Comparison of ENCODE assay signal across 8 cellular contexts in the genomic region with DNA sequence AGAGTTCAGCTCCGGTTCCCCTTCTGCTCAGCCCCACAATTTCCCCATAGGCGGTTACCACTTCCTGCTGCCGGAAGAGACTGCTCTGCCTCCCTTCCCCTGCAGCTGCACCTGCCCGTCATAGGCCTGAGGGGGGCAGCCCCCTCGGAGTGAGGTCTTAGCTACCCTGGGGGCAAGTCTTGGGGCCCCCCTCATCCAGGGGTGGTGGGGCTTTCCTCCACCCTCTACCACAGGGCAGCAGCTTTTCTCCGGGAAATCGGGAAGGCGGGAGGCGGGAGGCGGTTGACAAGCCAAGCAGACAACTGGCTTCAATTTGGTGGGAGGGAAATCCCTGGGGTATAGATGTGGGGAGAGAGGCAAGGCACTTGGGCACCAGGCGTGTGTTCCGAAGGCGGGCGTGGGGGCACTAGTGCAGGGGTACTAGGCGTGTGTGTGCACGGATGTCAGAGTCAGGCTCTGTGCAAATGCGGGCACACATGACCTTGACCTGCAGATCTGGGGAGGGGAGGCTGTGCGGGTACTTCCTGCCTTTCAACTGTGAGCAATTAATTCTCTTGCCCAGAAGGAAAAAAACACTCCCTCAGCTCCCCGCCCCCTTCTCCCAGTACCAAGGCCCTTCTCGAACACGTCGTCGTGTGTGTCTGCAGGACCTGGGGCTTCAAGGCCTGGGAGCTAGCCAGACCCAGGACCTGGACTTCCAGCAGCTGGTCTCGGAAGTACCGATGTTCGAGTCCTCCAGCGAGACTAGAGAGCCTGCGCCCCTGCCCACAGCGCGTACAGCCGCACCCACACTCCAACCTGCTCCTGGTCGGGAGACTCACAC. TPM values are rescaled to one million over a fixed set of nuclear protein-coding genes. Genes with fewer than 3 reads are reported as not detected.
A peak's percentile ranks its signal among the peaks of the same experiment; 100 is the strongest.
DNase-seq lines count a peak whose midpoint lies in the region; ATAC-seq, FAIRE-seq and TF ChIP-seq lines count a peak whose summit lies in the region.

No MANE protein-coding gene starts in this region.

- H3K9me3 ChIP-seq in duodenal mucosa (ENCODE audit: control insufficient read depth in 1 of 2, low read length in 2 of 2) (no peaks in the 10 kb centered on the region), mucosa of descending colon (no peaks in the 10 kb centered on the region)

- no peak for TF ChIP-seq CTCF in mucosa of descending colon (IDR thresholded peaks at IDR 0.05)

- H3K27ac ChIP-seq in duodenal mucosa (ENCODE audit: low read depth, low read length), result peak overlapping the region; percentile 94

- H3K27me3 ChIP-seq in duodenal mucosa (ENCODE audit: control insufficient read depth in 1 of 2, insufficient read depth in 2 of 2, low read length in 2 of 2), result no peaks in the 10 kb centered on the region

- intact Hi-C loops in mucosa of descending colon (cut with DNase I, micrococcal nuclease), result no loop called here

- peaks cover 49% of the 10 kb centered on the region for H3K4me1 Mint-ChIP-seq in stimulated activated effector memory CD8-positive, alpha-beta T cell treated with anti-CD3 and anti-CD28 coated beads, Interleukin-12 subunit alpha, Interleukin-12 subunit beta, amount 100 ng/mL, for 72 hours

- H3K36me3 ChIP-seq in duodenal mucosa (ENCODE audit: control insufficient read depth in 1 of 2, insufficient read depth in 2 of 2, low read length in 2 of 2) (peaks cover 0 to 17% of the 10 kb centered on the region in 2 donors), mucosa of descending colon (ENCODE audit: low read depth) (no peaks in the 10 kb centered on the region)

- no peaks in the 10 kb centered on the region for H3K9me3 Mint-ChIP-seq in stimulated activated effector memory CD8-positive, alpha-beta T cell treated with anti-CD3 and anti-CD28 coated beads, Interleukin-12 subunit alpha, Interleukin-12 subunit beta, amount 100 ng/mL, for 72 hours

- no peak; the same call in 1 of the 2 replicates for TF ChIP-seq POLR2A in GM12891 (IDR thresholded peaks at IDR 0.05; ENCODE audit: low read depth, low read length)

- peak overlapping the region; percentile 74 to 77 for H3K4me3 ChIP-seq in duodenal mucosa (ENCODE audit: low read depth in 1 of 2, low read length in 2 of 2)
- H3K4me3 ChIP-seq in mucosa of descending colon, result peak overlapping the region; percentile 19

- H3K36me3 Mint-ChIP-seq in stimulated activated effector memory CD8-positive, alpha-beta T cell treated with anti-CD3 and anti-CD28 coated beads, Interleukin-12 subunit alpha, Interleukin-12 subunit beta, amount 100 ng/mL, for 72 hours, result peaks cover 43% of the 10 kb centered on the region

- peak; percentile 59 for DNase-seq in GM12891 (ENCODE audit: insufficient read length, low spot score)
- DNase-seq in NCI-H2196 treated with DMSO at 0.1 percent for 48 hours (lab: John Stamatoyannopoulos, UW; ENCODE audit: unreplicated experiment), result peak; percentile 12
- peak; percentile 64 to 69 for DNase-seq in activated CD4-positive, alpha-beta T cell treated with anti-CD3 and anti-CD28 coated beads for 4 hours
- DNase-seq in mucosa of descending colon, result peak; percentile 66 to 87 (median 71)
- no peak for DNase-seq in stimulated activated effector memory CD8-positive, alpha-beta T cell treated with anti-CD3 and anti-CD28 coated beads, Interleukin-12 subunit alpha, Interleukin-12 subunit beta, amount 100 ng/mL, for 72 hours (ENCODE audit: low spot score in 2 of 2)
- DNase-seq in cortex of kidney (lab: John Stamatoyannopoulos, UW), result no peak

- peak overlapping the region; percentile 92 to 94 for H3K9ac ChIP-seq in duodenal mucosa (ENCODE audit: low read depth in 1 of 2, low read length in 2 of 2)

- H3K4me3 Mint-ChIP-seq in stimulated activated effector memory CD8-positive, alpha-beta T cell treated with anti-CD3 and anti-CD28 coated beads, Interleukin-12 subunit alpha, Interleukin-12 subunit beta, amount 100 ng/mL, for 72 hours, result peak overlapping the region; percentile 90

- peak overlapping the region; percentile 93 for H3K27ac Mint-ChIP-seq in stimulated activated effector memory CD8-positive, alpha-beta T cell treated with anti-CD3 and anti-CD28 coated beads, Interleukin-12 subunit alpha, Interleukin-12 subunit beta, amount 100 ng/mL, for 72 hours

- FAIRE-seq in GM12891 (lab: Jason Lieb, UNC), result no peak

- H3K4me1 ChIP-seq in duodenal mucosa (ENCODE audit: control insufficient read depth in 1 of 2, insufficient read depth in 2 of 2, low read length in 2 of 2), result peaks cover 27 to 29% of the 10 kb centered on the region in 2 donors
- H3K4me1 ChIP-seq in mucosa of descending colon (ENCODE audit: low read depth), result peaks cover 10% of the 10 kb centered on the region

- ATAC-seq in HG02798 (IDR thresholded peaks at IDR 0.05; ENCODE audit: poor library complexity, unreplicated experiment) (peak; percentile 31), mucosa of descending colon (peak; percentile 50)
- peak; percentile 62 for ATAC-seq in stimulated activated effector memory CD8-positive, alpha-beta T cell treated with anti-CD3 and anti-CD28 coated beads, Interleukin-12 subunit alpha, Interleukin-12 subunit beta, amount 100 ng/mL, for 72 hours

TF ChIP-seq in GM12891, 5 proteins besides CTCF, POLR2A, EP300 and RAD21:
- TF ChIP-seq TAF1 (IDR thresholded peaks at IDR 0.05; ENCODE audit: low read depth, low read length) (no peak), SPI1 (IDR thresholded peaks at IDR 0.05; ENCODE audit: low read depth, low read length) (peak; percentile 75), POLR2AphosphoS5 (IDR thresholded peaks at IDR 0.05; ENCODE audit: low read depth, low read length) (no peak), POU2F2 (IDR thresholded peaks at IDR 0.05; ENCODE audit: low read depth, low read length) (peak; percentile 17; the same call in 1 of the 2 replicates)

RNA-seq across cellular contexts. Expression of a gene that starts 1.0 kb away (rescaled TPM):
- polyA plus RNA-seq in GM12891 (2012; ENCODE audit: low read depth, missing spikeins), result 57.8 TPM
- 10 to 100 TPM; 35.0 to 47.8 (median 36.7) TPM for total RNA-seq in mucosa of descending colon

RNA-seq across cellular contexts. Expression of a gene that starts 7.8 kb away (rescaled TPM):
- polyA plus RNA-seq in GM12891 (2012; ENCODE audit: low read depth, missing spikeins), result 87.7 TPM
- total RNA-seq in mucosa of descending colon, result 10 to 100 TPM; 52.2 to 72.3 (median 68.9) TPM

RNA-seq across cellular contexts. Expression of a gene that starts 17.4 kb away (rescaled TPM):
- polyA plus RNA-seq in GM12891 (2012; ENCODE audit: low read depth, missing spikeins), result 9.8 TPM
- total RNA-seq in mucosa of descending colon, result 10 to 100 TPM in 2 of 3 donors, 1 to 10 TPM in 1; 3.5 to 21.2 (median 10.2) TPM

RNA-seq across cellular contexts. Expression of a gene that starts 22.6 kb away (rescaled TPM):
- polyA plus RNA-seq in GM12891 (2012; ENCODE audit: low read depth, missing spikeins), result 0.44 TPM
- total RNA-seq in mucosa of descending colon, result under 1 TPM; 0.43 to 0.78 (median 0.54) TPM

RNA-seq across cellular contexts. Expression of a gene that starts 41.1 kb away (rescaled TPM):
- 0.36 TPM for polyA plus RNA-seq in GM12891 (2012; ENCODE audit: low read depth, missing spikeins)
- total RNA-seq in mucosa of descending colon, result 10 to 100 TPM in 1 of 3 donors, 1 to 10 TPM in 2; 3.0 to 66.9 (median 7.0) TPM

Comparison
In these comparisons a context has a peak if more than half of its experiments do, and no peak if none do; other contexts are left out.
1. DNase-seq: peak in GM12891 (single experiment), NCI-H2196 treated with DMSO at 0.1 percent for 48 hours (single experiment), activated CD4-positive, alpha-beta T cell treated with anti-CD3 and anti-CD28 coated beads for 4 hours (2 of 2) and mucosa of descending colon (3 of 3); none in stimulated activated effector memory CD8-positive, alpha-beta T cell treated with anti-CD3 and anti-CD28 coated beads, Interleukin-12 subunit alpha, Interleukin-12 subunit beta, amount 100 ng/mL, for 72 hours (0 of 2) and cortex of kidney (single experiment).
2. Peak in every context shown above with its lines, with median percentiles within 50 percentile points of each other: ATAC-seq.